In genomic region chr17:37505333-37505732, GRCh38 we compare ENCODE assay signal across 33 cellular contexts.
"Had no signal": no experiment of that assay in that cellular context is flagged by ENCODE, and none has a peak within 500 bp of the region (broad histone marks: within the 10 kb centered on the region; RNA-seq: fewer than 3 reads in every experiment).

No MANE protein-coding gene starts in this region.

- H3K27me3 Mint-ChIP-seq: activated naive CD4-positive, alpha-beta T cell treated with anti-CD3 and anti-CD28 coated beads, Interleukin-2, amount 10 ng/mL, durations not matched to agents 7 days and 5 days; activated naive CD8-positive, alpha-beta T cell; activated naive CD8-positive, alpha-beta T cell treated with anti-CD3 and anti-CD28 coated beads, Interleukin-2, amount 50 U/mL, for 24 hours; brain; T-cell had no signal

- H3K9me3 Mint-ChIP-seq: activated naive CD4-positive, alpha-beta T cell treated with anti-CD3 and anti-CD28 coated beads, Interleukin-2, amount 10 ng/mL, durations not matched to agents 7 days and 5 days; activated naive CD8-positive, alpha-beta T cell treated with anti-CD3 and anti-CD28 coated beads, Interleukin-2, amount 50 U/mL, for 24 hours; activated T-helper 1 cell treated with anti-CD3 and anti-CD28 coated beads, Interleukin-12 subunit alpha, Interleukin-12 subunit beta, Interleukin-2, Interleukin-4 antibody, amounts not matched to agents 30 ng/mL and 10 ng/mL and 1 ng/mL, durations not matched to agents 14 hours and 24 hours and 36 hours; brain; T-cell; WTC11 had no signal

- H3K4me1 Mint-ChIP-seq: activated naive CD4-positive, alpha-beta T cell treated with anti-CD3 and anti-CD28 coated beads, Interleukin-2, amount 10 ng/mL, durations not matched to agents 7 days and 5 days had no signal

- H3K27ac ChIP-seq: Peyer's patch, SJSA1 had no signal

- H3K27me3 ChIP-seq: Peyer's patch, SJSA1 had no signal

- H3K4me3 ChIP-seq: Peyer's patch, SJSA1 had no signal

- H3K36me3 Mint-ChIP-seq: activated naive CD4-positive, alpha-beta T cell treated with anti-CD3 and anti-CD28 coated beads, Interleukin-2, amount 10 ng/mL, durations not matched to agents 7 days and 5 days; WTC11 had no signal

- H3K27ac Mint-ChIP-seq: activated naive CD4-positive, alpha-beta T cell treated with anti-CD3 and anti-CD28 coated beads, Interleukin-2, amount 10 ng/mL, durations not matched to agents 7 days and 5 days; activated naive CD8-positive, alpha-beta T cell; activated naive CD8-positive, alpha-beta T cell treated with anti-CD3 and anti-CD28 coated beads, Interleukin-2, amount 50 U/mL, for 24 hours; activated T-helper 1 cell treated with anti-CD3 and anti-CD28 coated beads, Interleukin-12 subunit alpha, Interleukin-12 subunit beta, Interleukin-2, Interleukin-4 antibody, amounts not matched to agents 30 ng/mL and 10 ng/mL and 1 ng/mL, durations not matched to agents 14 hours and 24 hours and 36 hours; T-cell; WTC11 had no signal

- ATAC-seq: activated naive CD8-positive, alpha-beta T cell treated with anti-CD3 and anti-CD28 coated beads, Interleukin-2, amount 50 U/mL, for 24 hours; PC-3; T-cell; WTC11 had no signal

- H3K4me3 Mint-ChIP-seq: activated naive CD4-positive, alpha-beta T cell treated with anti-CD3 and anti-CD28 coated beads, Interleukin-2, amount 10 ng/mL, durations not matched to agents 7 days and 5 days; activated naive CD8-positive, alpha-beta T cell; activated naive CD8-positive, alpha-beta T cell treated with anti-CD3 and anti-CD28 coated beads, Interleukin-2, amount 50 U/mL, for 24 hours; activated T-helper 1 cell treated with anti-CD3 and anti-CD28 coated beads, Interleukin-12 subunit alpha, Interleukin-12 subunit beta, Interleukin-2, Interleukin-4 antibody, amounts not matched to agents 30 ng/mL and 10 ng/mL and 1 ng/mL, durations not matched to agents 14 hours and 24 hours and 36 hours; brain; T-cell; WTC11 had no signal

- DNase-seq: activated CD4-positive, alpha-beta T cell treated with anti-CD3 and anti-CD28 coated beads for 48 hours; activated CD4-positive, alpha-beta T cell treated with anti-CD3 and anti-CD28 coated beads, Interleukin-2, amount 50 U/mL, for 4 hours; activated effector memory CD4-positive, alpha-beta T cell treated with Interleukin-2 at 50 U/mL for 16 hours; activated naive CD4-positive, alpha-beta T cell treated with anti-CD3 and anti-CD28 coated beads, Interleukin-2, amount 10 ng/mL, durations not matched to agents 7 days and 5 days; activated naive CD8-positive, alpha-beta T cell treated with anti-CD3 and anti-CD28 coated beads, Interleukin-2, amount 50 U/mL, for 24 hours; activated T-cell treated with anti-CD3 and anti-CD28 coated beads, Interleukin-2, amount 50 U/mL, for 1 hour; anterior cingulate cortex; caudate nucleus; cerebellar nuclear complex; cortex of kidney; Kasumi-1; KBM-7; MM.1S; MV-4-11; NCI-H1092; NCI-H1436 treated with DMSO at 0.1 percent for 48 hours; NCI-H1694 treated with DMSO at 0.1 percent for 48 hours; NCI-H2029; NCI-H345; NCI-H526; NCI-H748 treated with DMSO at 0.1 percent for 48 hours; NK-92 treated with Interleukin-12 subunit alpha and Interleukin-12 subunit beta, amount 100 ng/mL, for 24 hours; PC-3; Peyer's patch; RPMI8226; SHP77 treated with DMSO at 0.1 percent for 48 hours; SK-N-SH; T-cell had no signal

- H3K9me3 ChIP-seq: Peyer's patch, SJSA1, SK-N-SH had no signal

- H3K36me3 ChIP-seq: Peyer's patch had no signal
